ENCODE assay signal across 21 cellular contexts in the genomic region with DNA sequence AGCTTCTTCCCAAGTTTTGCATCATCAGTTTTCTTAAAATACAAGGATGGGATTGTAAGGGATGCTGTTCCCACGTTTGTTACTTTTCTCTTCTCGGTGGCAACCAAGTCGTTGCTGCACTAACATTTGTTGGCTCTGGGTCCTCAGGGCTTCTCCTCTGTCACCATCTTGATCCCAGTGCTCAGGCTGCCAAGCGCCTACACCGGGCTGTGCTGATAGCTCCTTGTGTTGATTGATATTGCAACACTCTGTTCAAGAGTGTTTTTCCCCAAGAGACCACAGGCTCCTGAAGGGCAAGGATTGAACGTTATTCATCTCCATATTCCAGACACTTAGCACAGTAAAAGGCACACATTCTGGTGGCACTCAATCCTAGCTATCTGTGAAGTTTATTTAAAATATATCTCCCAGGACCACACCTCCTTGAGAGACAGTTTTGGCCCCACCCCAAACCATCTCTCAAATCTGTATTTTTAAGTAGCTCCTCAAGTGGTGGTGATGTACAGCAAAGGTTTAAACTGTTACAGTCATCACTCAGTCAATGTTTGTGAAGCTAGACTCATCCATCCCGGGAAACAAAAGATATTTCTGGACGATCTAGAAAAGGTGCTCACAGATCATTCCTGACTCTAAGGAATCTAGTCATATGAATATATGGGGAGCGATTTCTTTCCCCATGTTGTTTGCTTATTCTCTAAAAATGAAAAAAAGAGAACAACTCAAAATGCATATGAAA.
"Had no signal": no experiment of that assay in that cellular context is flagged by ENCODE, and none has a peak within 500 bp of the region (broad histone marks: within the 10 kb centered on the region; RNA-seq: fewer than 3 reads in every experiment).

No MANE protein-coding gene starts in this region.

- H3K27me3 ChIP-seq: dorsolateral prefrontal cortex, gastrocnemius medialis, neural progenitor cell, right lobe of liver, suprapubic skin, transverse colon, vagina had no signal

- H3K4me1 ChIP-seq: gastrocnemius medialis, neural progenitor cell, psoas muscle, right lobe of liver, suprapubic skin, transverse colon, vagina had no signal

- H3K36me3 ChIP-seq: gastrocnemius medialis, neural progenitor cell, right lobe of liver, suprapubic skin, transverse colon, vagina had no signal

- H3K9me3 ChIP-seq: gastrocnemius medialis, psoas muscle, right lobe of liver, suprapubic skin, transverse colon, vagina had no signal

- DNase-seq: dorsolateral prefrontal cortex; effector CD4-positive, alpha-beta T cell; foreskin fibroblast; gastrocnemius medialis; head of caudate nucleus; mesenchymal stem cell; naive thymus-derived CD4-positive, alpha-beta T cell; psoas muscle; retina; right lobe of liver; stimulated activated CD4-positive, alpha-beta T cell treated with anti-CD3 and anti-CD28 coated beads, Interleukin-12 subunit alpha, Interleukin-12 subunit beta, amount 100 ng/mL, for 4 hours; stimulated activated CD4-positive, alpha-beta T cell treated with anti-CD3 and anti-CD28 coated beads, Interleukin-1b, Interleukin-23, amount 100 ng/mL, for 48 hours; stimulated activated CD4-positive, alpha-beta T cell treated with anti-CD3 and anti-CD28 coated beads, Interleukin-4, amount 100 ng/mL, for 1 hour; stimulated activated CD8-positive, alpha-beta memory T cell treated with anti-CD3 and anti-CD28 coated beads, Interleukin-4, amount 100 ng/mL, for 48 hours; stimulated activated naive CD4-positive, alpha-beta T cell; stimulated activated naive CD8-positive, alpha-beta T cell treated with anti-CD3 and anti-CD28 coated beads, Interleukin-15, amount 100 ng/mL, for 72 hours; transverse colon had no signal

- H3K27ac ChIP-seq: gastrocnemius medialis, neural progenitor cell, psoas muscle, right lobe of liver, suprapubic skin, transverse colon, vagina had no signal

- ATAC-seq: gastrocnemius medialis; naive thymus-derived CD4-positive, alpha-beta T cell; psoas muscle; right lobe of liver; stimulated activated naive CD8-positive, alpha-beta T cell treated with anti-CD3 and anti-CD28 coated beads, Interleukin-15, amount 100 ng/mL, for 72 hours had no signal

- H3K4me3 ChIP-seq: dorsolateral prefrontal cortex, gastrocnemius medialis, neural progenitor cell, psoas muscle, right lobe of liver, smooth muscle cell, suprapubic skin, transverse colon, vagina had no signal
